9 cellular contexts compared by ENCODE assay signal in the genomic region with DNA sequence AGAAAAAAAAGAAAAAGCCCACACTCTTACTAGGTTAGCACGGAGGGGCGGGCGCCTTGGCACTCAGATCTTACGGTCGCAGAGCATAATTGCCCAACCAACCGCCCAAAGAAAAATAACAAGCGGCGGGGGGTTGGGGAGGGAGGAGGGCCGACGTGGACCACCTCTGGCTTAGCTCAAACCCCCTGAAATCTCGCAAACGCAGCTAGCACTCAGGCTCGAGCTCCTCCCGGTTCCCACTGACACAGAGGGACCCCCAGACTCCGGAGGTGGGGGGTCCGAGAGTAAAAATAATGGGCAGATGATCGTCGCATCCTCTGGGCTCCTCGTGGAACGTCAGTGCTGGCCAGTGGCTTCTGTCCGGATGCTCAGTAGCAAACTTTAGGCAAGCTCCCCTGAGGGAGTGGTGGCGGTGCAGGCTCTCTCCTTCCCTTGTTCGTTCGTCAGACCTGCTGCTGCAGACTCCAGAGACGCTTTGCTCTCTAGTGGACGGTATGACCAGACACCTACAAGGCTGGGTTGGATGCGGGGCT. TPM values are rescaled to one million over a fixed set of nuclear protein-coding genes. Genes with fewer than 3 reads are reported as not detected.
DNase-seq lines count a peak whose midpoint lies in the region; ATAC-seq and TF ChIP-seq lines count a peak whose summit lies in the region.
"Had no signal": no experiment of that assay in that cellular context is flagged by ENCODE, and none has a peak within 500 bp of the region (broad histone marks: within the 10 kb centered on the region; RNA-seq: fewer than 3 reads in every experiment).

No MANE protein-coding gene starts in this region.

- H3K56ac ChIP-seq in IMR-90 (ENCODE audit: extremely low read depth, insufficient read depth, low read length) = no peak overlapping the region

- no peaks in the 10 kb centered on the region for H3K9me1 ChIP-seq in IMR-90 (ENCODE audit: insufficient read depth, low read length)

- no peak overlapping the region for H2BK5ac ChIP-seq in IMR-90 (ENCODE audit: low read depth, low read length, poor library complexity, severe bottlenecking)

- H3K4me1 Mint-ChIP-seq in naive thymus-derived CD4-positive, alpha-beta T cell = peaks cover 11 to 51% (median 31%) of the 10 kb centered on the region in 7 donors

- no peak overlapping the region for H4K5ac ChIP-seq in IMR-90 (ENCODE audit: low read depth, low read length)

- H3K27ac Mint-ChIP-seq in naive thymus-derived CD4-positive, alpha-beta T cell = peak overlapping the region in 8 of 9 donors; percentile 14 to 92 (median 86)

- H3K4me2 ChIP-seq in IMR-90 (ENCODE audit: low read depth, low read length) = no peak overlapping the region

- H3K27me3 Mint-ChIP-seq in naive thymus-derived CD4-positive, alpha-beta T cell = peaks cover 0 to 29% (median 0%) of the 10 kb centered on the region in 5 donors

- no peak overlapping the region for H3K14ac ChIP-seq in IMR-90 (replicated peaks; ENCODE audit: low read depth, low read length)

- dilution Hi-C loops in IMR-90 (cut with HindIII; ENCODE audit: low sequenced_read_pairs, unreplicated experiment) = no loop called here

- peaks cover 0 to 3% (median 0%) of the 10 kb centered on the region in 11 donors for H3K9me3 Mint-ChIP-seq in naive thymus-derived CD4-positive, alpha-beta T cell

- peaks cover 5% of the 10 kb centered on the region for H3K4me1 ChIP-seq in IMR-90 (ENCODE audit: control insufficient read depth, insufficient read depth, low read length)
- peaks cover 0 to 17% of the 10 kb centered on the region in 2 donors for H3K4me1 ChIP-seq in naive thymus-derived CD4-positive, alpha-beta T cell (ENCODE audit: control insufficient read depth in 2 of 2, insufficient read depth in 2 of 2, low read length in 2 of 2)

- no peak overlapping the region for H3K27ac ChIP-seq in IMR-90 (ENCODE audit: insufficient read depth, low read length)
- peak overlapping the region; percentile 72 for H3K27ac ChIP-seq in naive thymus-derived CD4-positive, alpha-beta T cell (ENCODE audit: low read depth, low read length)

- H2BK120ac ChIP-seq in IMR-90 (ENCODE audit: low read depth, low read length) = no peak overlapping the region

- H3K23ac ChIP-seq in IMR-90 (ENCODE audit: low read depth, low read length) = no peak overlapping the region

- no peak overlapping the region for H2BK15ac ChIP-seq in IMR-90 (ENCODE audit: low read depth, low read length)

- ATAC-seq in IMR-90 (ENCODE audit: low read depth) = no peak
- no peak for ATAC-seq in naive thymus-derived CD4-positive, alpha-beta T cell
- no peak for ATAC-seq in HG02938 (IDR thresholded peaks at IDR 0.05; ENCODE audit: unreplicated experiment)
- ATAC-seq in GM21390 (IDR thresholded peaks at IDR 0.05; ENCODE audit: unreplicated experiment) = no peak
- ATAC-seq in HG03439 (IDR thresholded peaks at IDR 0.05; ENCODE audit: unreplicated experiment) = no peak

- H3K9me3 ChIP-seq in IMR-90 (ENCODE audit: control insufficient read depth, insufficient read depth, low read length) = peaks cover 7% of the 10 kb centered on the region
- H3K9me3 ChIP-seq in naive thymus-derived CD4-positive, alpha-beta T cell (ENCODE audit: control insufficient read depth in 2 of 3, low read length in 3 of 3) = no peaks in the 10 kb centered on the region

- TF ChIP-seq POLR2A in IMR-90 (IDR thresholded peaks at IDR 0.05; ENCODE audit: low read depth, low read length) = no peak

- in situ Hi-C loops in IMR-90 (cut with MboI; ENCODE audit: low sequenced_read_pairs) = no loop called here

- H4K8ac ChIP-seq in IMR-90 (ENCODE audit: low read depth in 2 of 2, low read length in 2 of 2) = no peak overlapping the region; a peak in 1 of 4 replicates

- H2BK20ac ChIP-seq in IMR-90 (ENCODE audit: low read depth, low read length) = no peak overlapping the region

- CTCF ChIA-PET in IMR-90 (lab: Yijun Ruan, JAX) = no interaction called here
- CTCF ChIA-PET in naive thymus-derived CD4-positive, alpha-beta T cell (lab: Charles Lee) = interaction anchor here (0.7 to 1.5 kb wide), 4 partner anchors 12 to 67 kb away, joined by 3 to 6 read pairs (median 3); a partner anchor contains a TSS

- no peaks in the 10 kb centered on the region for H3K36me3 ChIP-seq in IMR-90 (ENCODE audit: control insufficient read depth, insufficient read depth, low read length)
- no peaks in the 10 kb centered on the region for H3K36me3 ChIP-seq in naive thymus-derived CD4-positive, alpha-beta T cell (ENCODE audit: control insufficient read depth in 2 of 3, insufficient read depth in 3 of 3, low read length in 3 of 3)

- H4K91ac ChIP-seq in IMR-90 (ENCODE audit: insufficient read depth, low read depth, low read length) = no peak overlapping the region

- no peak overlapping the region for H2AK5ac ChIP-seq in IMR-90 (ENCODE audit: low read depth, low read length)

- no peak overlapping the region for H3K9ac ChIP-seq in IMR-90 (ENCODE audit: low read depth, low read length)

- WGBS in IMR-90 (ENCODE audit: extremely low coverage in 2 of 2, insufficient read length in 1 of 2), 2 experiments = no CpG with 5 or more reads among the region's 27 CpGs

- no TSS peak for BruUV-seq in IMR-90 (replicated peaks; lab: Mats Ljungman, UMichigan)

- POLR2A ChIA-PET in IMR-90 (lab: Charles Lee; ENCODE audit: unreplicated experiment) = interaction anchor here (0.6 kb wide), 2 partner anchors 21 to 71 kb away, joined by 3 read pairs; no protein-coding TSS in a partner anchor
- POLR2A ChIA-PET in naive thymus-derived CD4-positive, alpha-beta T cell (lab: Charles Lee) = interaction anchor here (0.9 to 2.3 kb wide), 3 partner anchors 21 to 31 kb away, joined by 3 to 13 read pairs (median 4); a partner anchor contains a TSS

- H3K18ac ChIP-seq in IMR-90 (ENCODE audit: low read depth, low read length) = no peak overlapping the region

- H3K36me3 Mint-ChIP-seq in naive thymus-derived CD4-positive, alpha-beta T cell = peaks cover 0 to 2% (median 0%) of the 10 kb centered on the region in 5 donors

- TF ChIP-seq RAD21 in IMR-90 (IDR thresholded peaks at IDR 0.05; ENCODE audit: low read length) = no peak

- no peak overlapping the region for H2AK9ac ChIP-seq in IMR-90 (replicated peaks; ENCODE audit: low read depth, low read length, poor library complexity)

- peaks cover 2% of the 10 kb centered on the region; the same call in 1 of the 2 replicates for H3K27me3 ChIP-seq in IMR-90 (ENCODE audit: control insufficient read depth, insufficient read depth, low read length)
- H3K27me3 ChIP-seq in naive thymus-derived CD4-positive, alpha-beta T cell (ENCODE audit: control insufficient read depth in 2 of 2, insufficient read depth in 2 of 2, low read length in 2 of 2) = no peaks in the 10 kb centered on the region

- intact Hi-C loops in IMR-90 (cut with micrococcal nuclease) = no loop called here
- intact Hi-C loops in naive thymus-derived CD4-positive, alpha-beta T cell (cut with micrococcal nuclease) = no loop called here

- peak overlapping the region; percentile 30 to 87 (median 76) for H3K4me3 Mint-ChIP-seq in naive thymus-derived CD4-positive, alpha-beta T cell

- no peaks in the 10 kb centered on the region for H3K79me1 ChIP-seq in IMR-90 (ENCODE audit: low read depth in 1 of 2, low read length in 2 of 2)

- TF ChIP-seq CTCF in IMR-90 (conservative IDR thresholded peaks at IDR 0.05; ENCODE audit: low read depth, low read length) = no peak

- no peaks in the 10 kb centered on the region for H4K20me1 ChIP-seq in IMR-90 (ENCODE audit: insufficient read depth, low read length)

- DNase-seq in CD1c-positive myeloid dendritic cell (ENCODE audit: extremely low spot score) (peak; percentile 24), IMR-90 (no peak), cerebellar cortex (ENCODE audit: low spot score) (peak; percentile 36), NCI-H2107 (lab: John Stamatoyannopoulos, UW) (no peak)
- DNase-seq in naive thymus-derived CD4-positive, alpha-beta T cell = peak in 1 of 9 donors; percentile 26

- peak overlapping the region; percentile 3 for H2AFZ ChIP-seq in IMR-90 (replicated peaks; ENCODE audit: low read length, poor library complexity)

- H3K4ac ChIP-seq in IMR-90 (ENCODE audit: low read depth, low read length) = no peak overlapping the region

- H3K4me3 ChIP-seq in IMR-90 (ENCODE audit: insufficient read depth, low read depth, low read length) = no peak overlapping the region
- H3K4me3 ChIP-seq in naive thymus-derived CD4-positive, alpha-beta T cell (ENCODE audit: low read length) = no peak overlapping the region

RNA-seq across cellular contexts. Expression of a gene that starts 12.0 kb away (rescaled TPM):
- total RNA-seq in IMR-90 (2012; rRNA removed) = not detected in 2 replicates
- not detected in 2 replicates for polyA plus RNA-seq in IMR-90 (2012; rRNA removed)
- polyA plus RNA-seq in IMR-90 (2012; cell fraction: cytosol; rRNA removed) = not detected in 2 replicates
- not detected in 2 replicates for polyA plus RNA-seq in IMR-90 (2012; cell fraction: nucleus; rRNA removed; ENCODE audit: low replicate concordance)
- under 1 TPM in 1 of 5 experiments, not detected in 4; 0.49 TPM for total RNA-seq in naive thymus-derived CD4-positive, alpha-beta T cell
- polyA plus RNA-seq in naive thymus-derived CD4-positive, alpha-beta T cell = not detected
- total RNA-seq: pulmonary artery endothelial cell had no signal

RNA-seq across cellular contexts. Expression of a gene that starts 13.4 kb away (rescaled TPM):
- total RNA-seq in IMR-90 (2012; rRNA removed) = under 0.01 TPM in 2 replicates
- 0.03 and 0.07 TPM in 2 replicates for polyA plus RNA-seq in IMR-90 (2012; rRNA removed)
- 0.02 and 0.03 TPM in 2 replicates for polyA plus RNA-seq in IMR-90 (2012; cell fraction: cytosol; rRNA removed)
- 0.06 and 0.07 TPM in 2 replicates for polyA plus RNA-seq in IMR-90 (2012; cell fraction: nucleus; rRNA removed; ENCODE audit: low replicate concordance)
- 100 to 1,000 TPM in 1 of 5 experiments, 10 to 100 TPM in 1, 1 to 10 TPM in 2, under 1 TPM in 1; 0.27 to 399 (median 1.9) TPM for total RNA-seq in naive thymus-derived CD4-positive, alpha-beta T cell
- polyA plus RNA-seq in naive thymus-derived CD4-positive, alpha-beta T cell = under 1 TPM; 0.49 to 0.97 TPM
- total RNA-seq: pulmonary artery endothelial cell had no signal

RNA-seq across cellular contexts. Expression of a gene that starts 31.0 kb away (rescaled TPM):
- 17.5 and 19.7 TPM in 2 replicates for total RNA-seq in IMR-90 (2012; rRNA removed)
- 64.3 and 68.2 TPM in 2 replicates for polyA plus RNA-seq in IMR-90 (2012; rRNA removed)
- polyA plus RNA-seq in IMR-90 (2012; cell fraction: cytosol; rRNA removed) = 61.8 and 79.5 TPM in 2 replicates
- 64.2 and 103 TPM in 2 replicates for polyA plus RNA-seq in IMR-90 (2012; cell fraction: nucleus; rRNA removed; ENCODE audit: low replicate concordance)
- total RNA-seq in naive thymus-derived CD4-positive, alpha-beta T cell = 100 to 1,000 TPM; 110 to 219 (median 156) TPM
- polyA plus RNA-seq in naive thymus-derived CD4-positive, alpha-beta T cell = 10 to 100 TPM; 22.5 TPM

RNA-seq across cellular contexts. Expression of a gene that starts 50.2 kb away (rescaled TPM):
- total RNA-seq in IMR-90 (2012; rRNA removed) = not detected in 2 replicates
- not detected in 2 replicates for polyA plus RNA-seq in IMR-90 (2012; rRNA removed)
- not detected in 2 replicates for polyA plus RNA-seq in IMR-90 (2012; cell fraction: cytosol; rRNA removed)
- not detected in 2 replicates for polyA plus RNA-seq in IMR-90 (2012; cell fraction: nucleus; rRNA removed; ENCODE audit: low replicate concordance)
- under 1 TPM in 3 of 5 experiments, not detected in 2; 0.12 to 0.69 (median 0.22) TPM for total RNA-seq in naive thymus-derived CD4-positive, alpha-beta T cell
- under 1 TPM; 0.10 to 0.15 TPM for polyA plus RNA-seq in naive thymus-derived CD4-positive, alpha-beta T cell
- total RNA-seq: pulmonary artery endothelial cell had no signal

Comparison
In these comparisons a context has a peak if more than half of its experiments do, and no peak if none do; other contexts are left out.
1. DNase-seq: peak in CD1c-positive myeloid dendritic cell (single experiment) and cerebellar cortex (single experiment); none in IMR-90 (single experiment) and NCI-H2107 (single experiment).